In the genomic region with DNA sequence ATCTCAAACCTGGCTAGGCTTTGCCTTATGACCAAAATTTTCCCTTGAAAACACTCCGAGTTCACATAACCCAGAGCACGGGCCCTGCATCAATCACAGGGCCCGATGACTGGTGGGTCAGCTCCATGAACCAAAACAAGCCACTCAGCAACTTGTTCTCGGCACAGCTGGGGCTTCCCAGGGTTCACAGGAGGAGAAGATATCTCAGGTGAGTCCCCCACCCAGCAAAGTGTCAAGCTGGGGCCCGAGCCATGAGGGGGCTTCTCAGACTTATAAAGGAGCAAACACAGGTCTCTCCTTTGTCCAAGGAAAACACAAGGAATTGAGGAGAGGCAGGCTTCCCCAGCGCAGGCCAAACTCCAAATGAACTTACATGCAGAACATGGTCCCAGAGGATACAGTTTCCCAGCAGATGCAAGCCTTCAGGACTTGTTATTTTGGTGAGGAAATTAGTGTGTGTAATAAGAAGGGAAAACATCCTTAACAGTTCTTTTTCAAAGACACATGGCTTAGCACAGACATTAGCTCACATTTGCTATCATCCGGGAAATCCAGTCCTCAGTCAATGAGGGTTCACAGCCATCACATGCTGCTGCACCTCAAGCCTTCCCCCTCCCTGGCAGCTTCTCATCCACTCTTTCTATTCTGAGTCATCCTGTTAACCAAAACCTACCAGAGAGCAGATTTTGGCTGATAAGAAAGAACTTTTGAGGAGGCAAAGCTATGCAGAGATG, we compare ENCODE assay signal across 12 cellular contexts.
DNase-seq lines count a peak whose midpoint lies in the region; ATAC-seq and TF ChIP-seq lines count a peak whose summit lies in the region.
"Had no signal": no experiment of that assay in that cellular context is flagged by ENCODE, and none has a peak within 500 bp of the region (broad histone marks: within the 10 kb centered on the region; RNA-seq: fewer than 3 reads in every experiment).

No MANE protein-coding gene starts in this region.

- H3K9ac ChIP-seq in rectal smooth muscle tissue (ENCODE audit: low read length): no peak overlapping the region
- H3K9ac ChIP-seq: BLaER1 had no signal

- peaks cover 7 to 43% of the 10 kb centered on the region in 2 donors for H3K4me1 ChIP-seq in ascending aorta
- peaks cover 3% of the 10 kb centered on the region for H3K4me1 ChIP-seq in rectal smooth muscle tissue (ENCODE audit: control insufficient read depth, insufficient read depth, low read length)
- H3K4me1 ChIP-seq: BLaER1, colonic mucosa had no signal

- no peak for TF ChIP-seq CTCF in ascending aorta (IDR thresholded peaks at IDR 0.05)

- peak overlapping the region; percentile 88 to 89 for H3K27ac ChIP-seq in ascending aorta
- peak overlapping the region; percentile 41 for H3K27ac ChIP-seq in rectal smooth muscle tissue (ENCODE audit: low read depth, low read length)
- H3K27ac ChIP-seq: BLaER1, colonic mucosa, HL-60 had no signal

- no peaks in the 10 kb centered on the region for H3K9me3 ChIP-seq in ascending aorta
- H3K9me3 ChIP-seq: BLaER1, colonic mucosa had no signal

- H3K36me3 ChIP-seq in ascending aorta (no peaks in the 10 kb centered on the region), rectal smooth muscle tissue (ENCODE audit: control insufficient read depth, insufficient read depth, low read length) (no peaks in the 10 kb centered on the region)
- H3K36me3 ChIP-seq: BLaER1, colonic mucosa had no signal

- no peaks in the 10 kb centered on the region for H3K27me3 ChIP-seq in ascending aorta
- H3K27me3 ChIP-seq in rectal smooth muscle tissue (ENCODE audit: control insufficient read depth, insufficient read depth, low read length): no peaks in the 10 kb centered on the region
- H3K27me3 ChIP-seq: BLaER1, colonic mucosa had no signal

- intact Hi-C loops in ascending aorta (cut with DNase I): no loop called here
- intact Hi-C loops in cardiac septum (cut with DNase I): loop anchor here (5.0 kb wide), 1 partner anchor 468 kb away; no protein-coding TSS in a partner anchor

- H3K4me3 ChIP-seq in ascending aorta: peak overlapping the region; percentile 11 to 25
- H3K4me3 ChIP-seq in rectal smooth muscle tissue (ENCODE audit: low read length): no peak overlapping the region
- H3K4me3 ChIP-seq: BLaER1, colonic mucosa had no signal

- ATAC-seq in HG03571 (IDR thresholded peaks at IDR 0.05; ENCODE audit: unreplicated experiment): no peak

- DNase-seq in EH (ENCODE audit: low read depth): peak; percentile 54
- DNase-seq in ascending aorta (ENCODE audit: low spot score in 2 of 2): peak; percentile 38 to 85
- peak; percentile 80 for DNase-seq in cardiac septum (ENCODE audit: low spot score)
- no peak for DNase-seq in anterior cingulate cortex (lab: John Stamatoyannopoulos, UW)
- DNase-seq in NCI-H69 (lab: John Stamatoyannopoulos, UW): no peak
- no peak for DNase-seq in SHP77 (lab: John Stamatoyannopoulos, UW)
- DNase-seq: colonic mucosa; stimulated activated CD4-positive, alpha-beta T cell treated with anti-CD3 and anti-CD28 coated beads, Interleukin-4, amount 100 ng/mL, for 4 hours had no signal

Comparison
In these comparisons a context has a peak if more than half of its experiments do, and no peak if none do; other contexts are left out.
1. DNase-seq: peak in EH (single experiment), ascending aorta (2 of 2) and cardiac septum (single experiment); none in anterior cingulate cortex (0 of 58), NCI-H69 (single experiment) and SHP77 (0 of 2).